Comparison of ENCODE assay signal across 1 cellular context in the genomic region with DNA sequence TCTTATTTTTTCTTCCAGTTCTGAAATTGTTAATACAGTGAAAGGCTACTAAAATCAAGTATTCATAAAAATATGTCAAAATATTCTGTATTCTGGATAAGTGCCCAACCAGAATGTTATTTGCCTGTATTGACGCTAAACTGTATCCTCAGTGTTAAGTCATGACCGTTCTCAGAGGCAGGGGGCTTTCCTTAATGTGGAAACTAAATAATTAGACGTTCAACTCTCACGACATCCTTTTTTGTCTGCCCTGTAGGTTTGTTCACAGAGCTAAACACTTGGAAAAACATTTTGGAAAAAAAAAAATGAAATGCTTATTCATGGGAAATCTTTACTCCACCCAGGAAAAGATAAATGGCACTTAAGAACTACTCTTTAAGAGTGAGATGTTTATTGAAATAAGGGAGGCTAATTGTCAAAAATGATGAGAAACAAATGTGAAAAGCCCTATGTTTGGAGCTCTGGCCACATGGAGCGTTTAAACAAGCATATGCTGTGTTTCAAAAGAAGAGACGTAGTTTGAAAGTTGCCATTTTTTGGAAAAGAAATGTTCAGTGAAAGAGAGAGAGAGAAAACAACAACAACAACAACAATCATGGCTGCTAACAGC.
TF ChIP-seq lines count a peak whose summit lies in the region.

No MANE protein-coding gene starts in this region.

TF ChIP-seq in GM23338, 12 proteins besides CTCF, POLR2A, EP300 and RAD21 (continued from another document):
- no peak for TF ChIP-seq ZNF462 (CRISPR knock-in tag; IDR thresholded peaks at IDR 0.05)
- TF ChIP-seq ETS1 (IDR thresholded peaks at IDR 0.05): no peak
- no peak for TF ChIP-seq CREB1 (CRISPR knock-in tag; IDR thresholded peaks at IDR 0.05; ENCODE audit: low read depth)
- no peak for TF ChIP-seq JUNB (IDR thresholded peaks at IDR 0.05; ENCODE audit: unreplicated experiment)
- TF ChIP-seq POLR2AphosphoS5 (IDR thresholded peaks at IDR 0.05; ENCODE audit: low read depth): no peak
- TF ChIP-seq ZNF331 (CRISPR knock-in tag; IDR thresholded peaks at IDR 0.05; ENCODE audit: low read depth): no peak
- no peak for TF ChIP-seq STAT1 (IDR thresholded peaks at IDR 0.05; ENCODE audit: unreplicated experiment)
- TF ChIP-seq NANOG (IDR thresholded peaks at IDR 0.05; ENCODE audit: borderline replicate concordance): no peak
- no peak for TF ChIP-seq EZH2 (IDR thresholded peaks at IDR 0.05; ENCODE audit: low read depth, unreplicated experiment)
- TF ChIP-seq EZH2phosphoT487 (IDR thresholded peaks at IDR 0.05; ENCODE audit: unreplicated experiment): no peak
